In genomic region chr9:124282442-124283231, GRCh38 we compare ENCODE assay signal across 10 cellular contexts. TPM values are rescaled to one million over a fixed set of nuclear protein-coding genes. Genes with fewer than 3 reads are reported as not detected.
DNase-seq lines count a peak whose midpoint lies in the region; ATAC-seq and TF ChIP-seq lines count a peak whose summit lies in the region.
"Had no signal": no experiment of that assay in that cellular context is flagged by ENCODE, and none has a peak within 500 bp of the region (broad histone marks: within the 10 kb centered on the region; RNA-seq: fewer than 3 reads in every experiment).

No MANE protein-coding gene starts in this region.

- TF ChIP-seq POLR2A in Peyer's patch (IDR thresholded peaks at IDR 0.05), result no peak
- no peak for TF ChIP-seq POLR2A in erythroblast (IDR thresholded peaks at IDR 0.05; ENCODE audit: low read length)
- TF ChIP-seq POLR2A in lower leg skin (IDR thresholded peaks at IDR 0.05), result no peak

- 74 to 83% methylated on average over 16 to 18 of the region's 20 CpGs for WGBS in mesodermal cell (ENCODE audit: insufficient coverage in 2 of 2), 2 experiments
- WGBS in lower leg skin, 2 donors, result 54 to 63% methylated on average over 19 to 20 of the region's 20 CpGs

- peaks cover 27 to 91% (median 34%) of the 10 kb centered on the region in 4 donors for H3K4me1 ChIP-seq in Peyer's patch
- H3K4me1 ChIP-seq in mesodermal cell (ENCODE audit: control insufficient read depth, insufficient read depth, low read length, poor library complexity, severe bottlenecking), result peaks cover 50% of the 10 kb centered on the region
- H3K4me1 ChIP-seq in tibial artery, result peaks cover 8 to 98% (median 89%) of the 10 kb centered on the region in 4 donors

- H3K4me3 ChIP-seq in Peyer's patch, result no peak overlapping the region
- no peak overlapping the region for H3K4me3 ChIP-seq in mesodermal cell (ENCODE audit: extremely low read depth, insufficient read depth, low read length, poor library complexity, severe bottlenecking)
- peak overlapping the region in 1 of 2 donors; percentile 7 for H3K4me3 ChIP-seq in tibial artery
- H3K4me3 ChIP-seq in lower leg skin (ENCODE audit: low read depth, poor library complexity, severe bottlenecking), result no peak overlapping the region

- no peak overlapping the region for H3K27ac Mint-ChIP-seq in activated naive CD4-positive, alpha-beta T cell treated with anti-CD3 and anti-CD28 coated beads, Interleukin-2, amount 50 U/mL, for 72 hours

- no peak for TF ChIP-seq CTCF in Peyer's patch (IDR thresholded peaks at IDR 0.05)
- no peak for TF ChIP-seq CTCF in tibial artery (IDR thresholded peaks at IDR 0.05)
- TF ChIP-seq CTCF in lower leg skin (IDR thresholded peaks at IDR 0.05), result no peak

- DNase-seq in Peyer's patch (peak in 2 of 3 donors; percentile 65 to 70), erythroblast (lab: John Stamatoyannopoulos, UW) (peak; percentile 58 to 74), tibial artery (peak; percentile 60 to 86), lower leg skin (ENCODE audit: low spot score in 2 of 2) (no peak), MV-4-11 (lab: John Stamatoyannopoulos, UW) (no peak)
- DNase-seq in activated naive CD4-positive, alpha-beta T cell treated with anti-CD3 and anti-CD28 coated beads, Interleukin-2, amount 50 U/mL, for 72 hours (ENCODE audit: low spot score in 2 of 2), result no peak
- DNase-seq: midbrain, NCI-H1105 treated with DMSO at 0.1 percent for 48 hours had no signal

- no peak for ATAC-seq in GM18502 (IDR thresholded peaks at IDR 0.05; ENCODE audit: poor library complexity, unreplicated experiment)
- no peak for ATAC-seq in activated naive CD4-positive, alpha-beta T cell treated with anti-CD3 and anti-CD28 coated beads, Interleukin-2, amount 50 U/mL, for 72 hours

- no peaks in the 10 kb centered on the region for H3K9me3 ChIP-seq in Peyer's patch
- no peaks in the 10 kb centered on the region for H3K9me3 ChIP-seq in mesodermal cell (ENCODE audit: control insufficient read depth, low read length)
- H3K9me3 ChIP-seq in tibial artery, result no peaks in the 10 kb centered on the region

- H3K9me3 Mint-ChIP-seq in activated naive CD4-positive, alpha-beta T cell treated with anti-CD3 and anti-CD28 coated beads, Interleukin-2, amount 50 U/mL, for 72 hours, result no peaks in the 10 kb centered on the region

- no peaks in the 10 kb centered on the region for H3K36me3 ChIP-seq in Peyer's patch
- peaks cover 11% of the 10 kb centered on the region for H3K36me3 ChIP-seq in mesodermal cell (ENCODE audit: control insufficient read depth, insufficient read depth, low read length)
- no peaks in the 10 kb centered on the region for H3K36me3 ChIP-seq in tibial artery

- H3K27ac ChIP-seq in Peyer's patch (peak overlapping the region; percentile 53 to 87 (median 78)), mesodermal cell (ENCODE audit: low read depth, low read length, severe bottlenecking) (peak overlapping the region; percentile 36), tibial artery (peak overlapping the region; percentile 93)

- H3K36me3 Mint-ChIP-seq in activated naive CD4-positive, alpha-beta T cell treated with anti-CD3 and anti-CD28 coated beads, Interleukin-2, amount 50 U/mL, for 72 hours, result no peaks in the 10 kb centered on the region

- intact Hi-C loops in tibial artery (cut with DNase I; ENCODE audit: low total_unique reads) (no loop called here), lower leg skin (cut with DNase I; ENCODE audit: low total_unique reads) (no loop called here)

- H3K27me3 ChIP-seq in Peyer's patch, result no peaks in the 10 kb centered on the region
- no peaks in the 10 kb centered on the region for H3K27me3 ChIP-seq in tibial artery

RNA-seq across cellular contexts. Expression of gene NEK6, which starts 24.9 kb away (rescaled TPM):
- 10 to 100 TPM; 38.4 to 77.6 (median 46.9) TPM for total RNA-seq in Peyer's patch
- polyA plus RNA-seq in mesodermal cell (2013, experiment 1 of 2), result 28.5 TPM
- polyA plus RNA-seq in mesodermal cell (2013, experiment 2 of 2), result 27.9 TPM
- 10 to 100 TPM in 2 of 4 donors, 1 to 10 TPM in 2; 6.0 to 14.7 (median 9.1) TPM for total RNA-seq in lower leg skin
- total RNA-seq in activated naive CD4-positive, alpha-beta T cell treated with anti-CD3 and anti-CD28 coated beads, Interleukin-2, amount 50 U/mL, for 72 hours, result 1 to 10 TPM; 3.1 to 5.4 TPM

Comparison
In these comparisons a context has a peak if more than half of its experiments do, and no peak if none do; other contexts are left out.
1. DNase-seq: peak in Peyer's patch (2 of 3), erythroblast (2 of 2) and tibial artery (2 of 2); none in lower leg skin (0 of 2), MV-4-11 (single experiment) and activated naive CD4-positive, alpha-beta T cell treated with anti-CD3 and anti-CD28 coated beads, Interleukin-2, amount 50 U/mL, for 72 hours (0 of 2).
2. H3K27ac ChIP-seq: peak in every context shown above with its lines; median percentile 93 in tibial artery; 78 in Peyer's patch; 36 in mesodermal cell.